Comparison of ENCODE assay signal across 10 cellular contexts in the genomic region with DNA sequence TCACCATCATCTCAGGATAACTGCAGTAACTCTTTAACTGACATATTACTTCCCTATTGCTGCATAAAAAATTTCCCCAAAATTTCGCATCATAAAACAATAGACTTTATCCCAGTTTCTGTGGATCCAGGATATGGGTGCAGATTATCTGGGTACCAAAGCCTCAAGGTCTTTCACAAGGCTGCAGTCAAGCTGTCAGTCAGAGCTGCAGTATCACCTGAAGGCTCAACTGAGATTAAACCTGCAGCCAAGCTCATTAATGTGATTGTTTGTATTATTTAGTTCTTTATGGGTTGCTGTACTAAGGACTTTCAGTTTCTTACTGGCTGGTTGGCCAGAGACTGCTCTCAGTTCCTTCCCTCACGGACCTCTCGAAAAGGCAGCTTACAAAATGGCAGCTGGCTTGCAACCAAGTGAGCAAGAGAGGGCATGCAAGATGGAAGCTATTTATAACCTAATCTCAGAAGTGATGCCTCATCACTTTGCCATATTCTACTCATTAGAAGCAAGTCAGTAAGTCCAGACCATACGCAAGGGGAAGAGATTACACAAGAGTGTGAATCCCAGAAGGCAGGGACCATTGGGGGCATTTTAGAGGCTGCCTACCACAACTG. TPM values are rescaled to one million over a fixed set of nuclear protein-coding genes. Genes with fewer than 3 reads are reported as not detected.
DNase-seq lines count a peak whose midpoint lies in the region; ATAC-seq lines count a peak whose summit lies in the region.
"Had no signal": no experiment of that assay in that cellular context is flagged by ENCODE, and none has a peak within 500 bp of the region (broad histone marks: within the 10 kb centered on the region; RNA-seq: fewer than 3 reads in every experiment).

No MANE protein-coding gene starts in this region.

- peaks cover 8% of the 10 kb centered on the region for H3K4me1 Mint-ChIP-seq in memory B cell
- peaks cover 4% of the 10 kb centered on the region for H3K4me1 Mint-ChIP-seq in activated naive CD8-positive, alpha-beta T cell treated with anti-CD3 and anti-CD28 coated beads, Interleukin-2, amount 50 U/mL, for 24 hours

- H4K20me1 ChIP-seq in Karpas-422 (ENCODE audit: insufficient read depth, low read depth, low read length): no peaks in the 10 kb centered on the region

- DNase-seq in NCI-H2227 (lab: John Stamatoyannopoulos, UW; ENCODE audit: unreplicated experiment) (peak; percentile 50), memory B cell (ENCODE audit: low spot score in 2 of 2) (no peak), Karpas-422 (no peak), SJCRH30 (no peak), NCI-H1092 treated with DMSO at 0.1 percent for 48 hours (lab: John Stamatoyannopoulos, UW) (no peak)
- DNase-seq in activated naive CD8-positive, alpha-beta T cell treated with anti-CD3 and anti-CD28 coated beads, Interleukin-2, amount 50 U/mL, for 24 hours: no peak
- DNase-seq: activated gamma-delta T cell had no signal

- peaks cover 8% of the 10 kb centered on the region for H3K79me2 ChIP-seq in Karpas-422 (ENCODE audit: low read length)

- no peak overlapping the region for H3K27ac ChIP-seq in Karpas-422 (ENCODE audit: low read length)
- H3K27ac ChIP-seq in SJCRH30: no peak overlapping the region

- H3K4me3 ChIP-seq in Karpas-422 (ENCODE audit: low read length): no peak overlapping the region
- no peak overlapping the region for H3K4me3 ChIP-seq in SJCRH30
- H3K4me3 ChIP-seq: lung had no signal

- no peak overlapping the region for H2AFZ ChIP-seq in Karpas-422 (ENCODE audit: low read length)

- H3K9me3 Mint-ChIP-seq in memory B cell: peaks cover 6% of the 10 kb centered on the region
- H3K9me3 Mint-ChIP-seq in activated naive CD8-positive, alpha-beta T cell treated with anti-CD3 and anti-CD28 coated beads, Interleukin-2, amount 50 U/mL, for 24 hours: peaks cover 8% of the 10 kb centered on the region

- ATAC-seq in GM18868 (IDR thresholded peaks at IDR 0.05; ENCODE audit: unreplicated experiment): peak; percentile 97
- ATAC-seq in HG02588 (IDR thresholded peaks at IDR 0.05; ENCODE audit: unreplicated experiment): peak; percentile 97
- ATAC-seq in memory B cell (ENCODE audit: low read depth): peak; percentile 45
- no peak for ATAC-seq in activated naive CD8-positive, alpha-beta T cell treated with anti-CD3 and anti-CD28 coated beads, Interleukin-2, amount 50 U/mL, for 24 hours

- no peaks in the 10 kb centered on the region for H3K27me3 Mint-ChIP-seq in memory B cell
- H3K27me3 Mint-ChIP-seq in activated naive CD8-positive, alpha-beta T cell treated with anti-CD3 and anti-CD28 coated beads, Interleukin-2, amount 50 U/mL, for 24 hours: no peaks in the 10 kb centered on the region

- peaks cover 15% of the 10 kb centered on the region; the same call in 1 of the 2 replicates for H3K36me3 ChIP-seq in Karpas-422 (ENCODE audit: insufficient read depth, low read length)
- no peaks in the 10 kb centered on the region; the same call in 1 of the 2 replicates for H3K36me3 ChIP-seq in SJCRH30

- H3K9me3 ChIP-seq in Karpas-422 (ENCODE audit: low read length) (no peaks in the 10 kb centered on the region), SJCRH30 (replicated peaks) (no peaks in the 10 kb centered on the region)

- no peak overlapping the region for H3K4me2 ChIP-seq in Karpas-422 (ENCODE audit: low read depth, low read length, poor library complexity, severe bottlenecking)

- H3K4me1 ChIP-seq in Karpas-422 (ENCODE audit: low read length) (no peaks in the 10 kb centered on the region), SJCRH30 (no peaks in the 10 kb centered on the region)

- no peaks in the 10 kb centered on the region for H3K9me2 ChIP-seq in Karpas-422 (replicated peaks; ENCODE audit: insufficient read depth, low read length)

- no peak overlapping the region for H3K9ac ChIP-seq in Karpas-422 (ENCODE audit: low read length)

- peaks cover 12% of the 10 kb centered on the region for H3K36me3 Mint-ChIP-seq in memory B cell
- H3K36me3 Mint-ChIP-seq in activated naive CD8-positive, alpha-beta T cell treated with anti-CD3 and anti-CD28 coated beads, Interleukin-2, amount 50 U/mL, for 24 hours (ENCODE audit: low read depth): peaks cover 37% of the 10 kb centered on the region

- H3K4me3 Mint-ChIP-seq in memory B cell: no peak overlapping the region
- no peak overlapping the region for H3K4me3 Mint-ChIP-seq in activated naive CD8-positive, alpha-beta T cell treated with anti-CD3 and anti-CD28 coated beads, Interleukin-2, amount 50 U/mL, for 24 hours

- H3K27ac Mint-ChIP-seq in memory B cell: peak overlapping the region; percentile 14
- H3K27ac Mint-ChIP-seq in activated naive CD8-positive, alpha-beta T cell treated with anti-CD3 and anti-CD28 coated beads, Interleukin-2, amount 50 U/mL, for 24 hours: no peak overlapping the region

- H3K27me3 ChIP-seq in Karpas-422 (ENCODE audit: low read length): no peaks in the 10 kb centered on the region
- no peaks in the 10 kb centered on the region for H3K27me3 ChIP-seq in SJCRH30

RNA-seq across cellular contexts. Expression of a gene that starts 54.9 kb away (rescaled TPM):
- total RNA-seq in Karpas-422 (2014; rRNA removed; shearing (Covaris generic); ENCODE audit: low replicate concordance): 24.1 and 70.1 TPM in 2 replicates
- 33.7 and 34.5 TPM in 2 replicates for total RNA-seq in SJCRH30 (2014; rRNA removed; shearing (Covaris generic))
